In genomic region chr14:35368139-35368460, GRCh38 we compare ENCODE assay signal across 12 cellular contexts. TPM values are rescaled to one million over a fixed set of nuclear protein-coding genes. Genes with fewer than 3 reads are reported as not detected.
DNase-seq lines count a peak whose midpoint lies in the region; ATAC-seq and TF ChIP-seq lines count a peak whose summit lies in the region.
"Had no signal": no experiment of that assay in that cellular context is flagged by ENCODE, and none has a peak within 500 bp of the region (broad histone marks: within the 10 kb centered on the region; RNA-seq: fewer than 3 reads in every experiment).

No MANE protein-coding gene starts in this region.

- H3K4me1 Mint-ChIP-seq in activated B cell treated with CpG ODN at 0.5 μM for 24 hours = peaks cover 37% of the 10 kb centered on the region

- peaks cover 8% of the 10 kb centered on the region for H3K9me3 Mint-ChIP-seq in activated B cell treated with CpG ODN at 0.5 μM for 24 hours

- H3K27ac ChIP-seq in cardiac muscle cell (peak overlapping the region; percentile 78), mesodermal cell (ENCODE audit: low read depth, low read length, severe bottlenecking) (peak overlapping the region; percentile 29), vagina (peak overlapping the region; percentile 24)
- H3K27ac ChIP-seq: WERI-Rb-1 had no signal

- intact Hi-C loops in cardiac septum (cut with DNase I) = no loop called here
- intact Hi-C loops in activated B cell treated with CpG ODN at 0.5 μM for 24 hours (cut with micrococcal nuclease) = no loop called here
- intact Hi-C loops in vagina (cut with DNase I) = loop anchor here (5.0 kb wide), 1 partner anchor 34 kb away; the partner anchor contains the start of gene NFKBIA

- TF ChIP-seq CTCF in cardiac muscle cell (IDR thresholded peaks at IDR 0.05; ENCODE audit: low read depth, low read length) = no peak
- no peak for TF ChIP-seq CTCF in activated B cell treated with CpG ODN at 0.5 μM for 24 hours (IDR thresholded peaks at IDR 0.05)
- no peak for TF ChIP-seq CTCF in vagina (IDR thresholded peaks at IDR 0.05)

- H3K4me1 ChIP-seq in cardiac muscle cell (ENCODE audit: low read depth) = peaks cover 31% of the 10 kb centered on the region
- H3K4me1 ChIP-seq in mesodermal cell (ENCODE audit: control insufficient read depth, insufficient read depth, low read length, poor library complexity, severe bottlenecking) = peaks cover 45% of the 10 kb centered on the region
- H3K4me1 ChIP-seq in vagina = peaks cover 43% of the 10 kb centered on the region

- POLR2A ChIA-PET in activated B cell treated with CpG ODN at 0.5 μM for 24 hours (lab: Charles Lee) = interaction anchor here (0.5 to 9.1 kb wide), 7 partner anchors 10 to 84 kb away, joined by 3 to 191 read pairs (median 4); partner anchors contain the start of genes NFKBIA and PSMA6

- no peaks in the 10 kb centered on the region for H3K27me3 Mint-ChIP-seq in activated B cell treated with CpG ODN at 0.5 μM for 24 hours

- no peak for TF ChIP-seq POLR2A in vagina (IDR thresholded peaks at IDR 0.05)

- H3K4me3 ChIP-seq in cardiac muscle cell (no peak overlapping the region), mesodermal cell (ENCODE audit: extremely low read depth, insufficient read depth, low read length, poor library complexity, severe bottlenecking) (no peak overlapping the region), vagina (no peak overlapping the region)

- WGBS in mesodermal cell (ENCODE audit: insufficient coverage in 2 of 2), 2 experiments = 78% methylated on average over 1 of the region's 2 CpGs; no CpG with 5 or more reads in 1 of the 2 experiments

- no peaks in the 10 kb centered on the region for H3K36me3 Mint-ChIP-seq in activated B cell treated with CpG ODN at 0.5 μM for 24 hours (ENCODE audit: low read depth)

- H3K27me3 ChIP-seq in cardiac muscle cell = no peaks in the 10 kb centered on the region
- H3K27me3 ChIP-seq in vagina = no peaks in the 10 kb centered on the region

- CTCF ChIA-PET in activated B cell treated with CpG ODN at 0.5 μM for 24 hours (lab: Charles Lee) = interaction anchor here (1.0 kb wide), 2 partner anchors 67 to 228 kb away, joined by 4 read pairs; no protein-coding TSS in a partner anchor

- no peak for ATAC-seq in activated B cell treated with CpG ODN at 0.5 μM for 24 hours (ENCODE audit: low read depth)
- ATAC-seq in GM21447 (IDR thresholded peaks at IDR 0.05; ENCODE audit: unreplicated experiment) = no peak

- H3K27ac Mint-ChIP-seq in activated B cell treated with CpG ODN at 0.5 μM for 24 hours = peak overlapping the region; percentile 70

- H3K9me3 ChIP-seq in cardiac muscle cell (ENCODE audit: low read depth) = no peaks in the 10 kb centered on the region
- H3K9me3 ChIP-seq in mesodermal cell (ENCODE audit: control insufficient read depth, low read length) = peaks cover 9% of the 10 kb centered on the region
- H3K9me3 ChIP-seq in vagina = no peaks in the 10 kb centered on the region

- DNase-seq in cardiac muscle cell (ENCODE audit: low read depth in 1 of 2, low spot score in 1 of 2) = no peak
- no peak for DNase-seq in cardiac septum (ENCODE audit: low spot score)
- DNase-seq in activated B cell treated with CpG ODN at 0.5 μM for 24 hours = no peak
- no peak for DNase-seq in vagina (ENCODE audit: extremely low spot score in 2 of 2)
- no peak for DNase-seq in SHP77 treated with DMSO at 0.1 percent for 48 hours (lab: John Stamatoyannopoulos, UW)
- no peak for DNase-seq in effector CD4-positive, alpha-beta T cell
- DNase-seq: NCI-H146; stimulated activated CD4-positive, alpha-beta T cell treated with anti-CD3 and anti-CD28 coated beads, Interleukin-4, amount 100 ng/mL, for 1 hour; WERI-Rb-1 had no signal

- H3K36me3 ChIP-seq in cardiac muscle cell (no peaks in the 10 kb centered on the region), mesodermal cell (ENCODE audit: control insufficient read depth, insufficient read depth, low read length) (no peaks in the 10 kb centered on the region), vagina (no peaks in the 10 kb centered on the region)
- H3K36me3 ChIP-seq: WERI-Rb-1 had no signal

- no peak overlapping the region for H3K4me3 Mint-ChIP-seq in activated B cell treated with CpG ODN at 0.5 μM for 24 hours
- H3K4me3 Mint-ChIP-seq: neural crest cell had no signal

RNA-seq across cellular contexts. Expression of gene NFKBIA, which starts 36.4 kb away (rescaled TPM):
- 99.6 and 148 TPM in 2 replicates for total RNA-seq in cardiac muscle cell
- polyA plus RNA-seq in cardiac muscle cell = 64.1 and 79.1 TPM in 2 replicates
- total RNA-seq in cardiac septum = 42.7 TPM
- 480 and 515 TPM in 2 replicates for total RNA-seq in activated B cell treated with CpG ODN at 0.5 μM for 24 hours
- polyA plus RNA-seq in mesodermal cell (2013, experiment 1 of 2) = 51.8 TPM
- 46.6 TPM for polyA plus RNA-seq in mesodermal cell (2013, experiment 2 of 2)
- total RNA-seq in vagina = 1,179 TPM

Comparison
In these comparisons a context has a peak if more than half of its experiments do, and no peak if none do; other contexts are left out.
1. H3K27ac ChIP-seq: peak in every context shown above with its lines; median percentile 78 in cardiac muscle cell; 29 in mesodermal cell; 24 in vagina.